In the genomic region with DNA sequence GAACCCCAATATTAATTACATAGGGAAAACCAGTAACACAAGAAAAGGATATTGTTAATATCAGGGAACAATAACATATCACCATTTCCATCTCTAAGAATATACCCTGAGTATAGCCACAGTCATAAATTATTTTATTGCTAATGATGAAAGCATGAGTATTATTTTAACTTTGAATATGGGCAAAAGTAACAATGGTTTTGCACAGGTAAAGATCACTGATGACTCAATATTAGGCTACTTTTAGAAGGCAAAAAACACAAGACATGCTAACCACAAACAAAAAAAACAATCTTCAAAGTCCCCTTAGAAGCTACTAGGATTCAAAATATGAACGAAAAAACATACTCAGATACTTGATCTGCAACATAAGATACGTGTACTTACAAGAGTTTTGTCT, we compare ENCODE assay signal across 24 cellular contexts.
"Had no signal": no experiment of that assay in that cellular context is flagged by ENCODE, and none has a peak within 500 bp of the region (broad histone marks: within the 10 kb centered on the region; RNA-seq: fewer than 3 reads in every experiment).

No MANE protein-coding gene starts in this region.

- ATAC-seq: effector memory CD8-positive, alpha-beta T cell; left lobe of liver; naive thymus-derived CD8-positive, alpha-beta T cell; stimulated activated effector memory CD8-positive, alpha-beta T cell treated with anti-CD3 and anti-CD28 coated beads, Interleukin-12 subunit alpha, Interleukin-12 subunit beta, amount 100 ng/mL, for 72 hours had no signal

- FAIRE-seq: endometrium, frontal cortex had no signal

- H3K4me3 ChIP-seq: esophagus squamous epithelium, prostate gland, right atrium auricular region, sigmoid colon, testis, tibial artery had no signal

- DNase-seq: cortex of kidney; effector memory CD8-positive, alpha-beta T cell; erythroblast; esophagus squamous epithelium; hypothalamus; immature natural killer cell; islet precursor cell; naive thymus-derived CD8-positive, alpha-beta T cell; nephron progenitor cell; nucleus accumbens; sigmoid colon; stimulated activated CD4-positive, alpha-beta T cell treated with anti-CD3 and anti-CD28 coated beads, Interleukin-2, amount 100 ng/mL, for 24 hours; stimulated activated CD4-positive, alpha-beta T cell treated with anti-CD3 and anti-CD28 coated beads, Interleukin-4, amount 100 ng/mL, for 24 hours; stimulated activated naive CD4-positive, alpha-beta T cell treated with Interleukin-2 at 50 U/mL for 16 hours; substantia nigra; testis; tibial artery had no signal

- H3K4me1 ChIP-seq: esophagus squamous epithelium, prostate gland, right atrium auricular region, sigmoid colon, testis, tibial artery had no signal

- H3K4me3 Mint-ChIP-seq: effector memory CD8-positive, alpha-beta T cell; immature natural killer cell; naive thymus-derived CD8-positive, alpha-beta T cell; nephron progenitor cell; stimulated activated effector memory CD8-positive, alpha-beta T cell treated with anti-CD3 and anti-CD28 coated beads, Interleukin-12 subunit alpha, Interleukin-12 subunit beta, amount 100 ng/mL, for 72 hours; type B pancreatic cell had no signal

- H3K27me3 ChIP-seq: esophagus squamous epithelium, right atrium auricular region, sigmoid colon, testis, tibial artery had no signal

- H3K9me3 Mint-ChIP-seq: effector memory CD8-positive, alpha-beta T cell; immature natural killer cell; naive thymus-derived CD8-positive, alpha-beta T cell; stimulated activated effector memory CD8-positive, alpha-beta T cell treated with anti-CD3 and anti-CD28 coated beads, Interleukin-12 subunit alpha, Interleukin-12 subunit beta, amount 100 ng/mL, for 72 hours; type B pancreatic cell had no signal

- H3K27ac Mint-ChIP-seq: effector memory CD8-positive, alpha-beta T cell; immature natural killer cell; nephron progenitor cell; stimulated activated effector memory CD8-positive, alpha-beta T cell treated with anti-CD3 and anti-CD28 coated beads, Interleukin-12 subunit alpha, Interleukin-12 subunit beta, amount 100 ng/mL, for 72 hours; type B pancreatic cell had no signal

- H3K9me3 ChIP-seq: esophagus squamous epithelium, prostate gland, right atrium auricular region, sigmoid colon, testis, tibial artery had no signal

- H3K27me3 Mint-ChIP-seq: effector memory CD8-positive, alpha-beta T cell; naive thymus-derived CD8-positive, alpha-beta T cell; type B pancreatic cell had no signal

- H3K36me3 ChIP-seq: prostate gland, right atrium auricular region, tibial artery had no signal

- H3K27ac ChIP-seq: esophagus squamous epithelium, prostate gland, right atrium auricular region, sigmoid colon, testis, tibial artery had no signal

- H3K4me1 Mint-ChIP-seq: immature natural killer cell; nephron progenitor cell; stimulated activated effector memory CD8-positive, alpha-beta T cell treated with anti-CD3 and anti-CD28 coated beads, Interleukin-12 subunit alpha, Interleukin-12 subunit beta, amount 100 ng/mL, for 72 hours had no signal
